Comparison of ENCODE assay signal across 1 cellular context in the genomic region with DNA sequence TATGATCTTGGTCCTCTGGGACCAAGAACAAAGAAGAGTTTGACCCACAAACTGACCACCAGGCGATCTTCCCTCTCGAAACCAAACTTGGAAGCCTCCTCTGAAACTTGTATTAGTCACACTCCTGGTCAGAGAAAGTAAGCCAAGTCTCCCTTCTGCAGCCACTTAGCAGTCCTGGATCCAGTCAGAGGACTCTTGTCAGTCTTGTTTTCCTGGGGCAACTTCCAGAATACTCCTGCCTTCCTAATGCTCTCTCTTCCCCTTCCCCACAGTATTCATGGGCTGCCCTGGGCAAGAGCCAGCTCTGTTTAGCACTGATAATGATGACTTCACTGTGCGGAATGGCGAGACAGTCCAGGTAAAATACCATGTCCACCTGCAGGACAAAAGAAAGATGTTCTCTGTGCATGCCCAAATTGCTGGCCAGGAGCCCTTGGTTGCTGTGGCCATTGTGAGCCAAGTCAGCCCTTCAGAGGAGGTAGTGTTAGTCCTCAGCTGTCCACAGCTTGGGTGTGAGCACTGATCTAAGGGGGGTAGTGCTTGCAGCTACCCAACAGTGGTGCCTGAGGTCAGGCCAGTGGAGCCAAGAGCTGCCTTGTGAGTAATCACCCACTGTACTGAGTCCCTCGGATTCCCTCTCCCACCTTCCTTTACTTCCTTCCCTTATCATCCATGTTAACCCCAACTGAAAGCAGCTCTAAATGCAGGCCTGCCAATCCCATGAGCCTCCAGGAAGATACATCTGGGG.
TF ChIP-seq lines count a peak whose summit lies in the region.

No MANE protein-coding gene starts in this region.

TF ChIP-seq in HepG2, 621 proteins besides CTCF, POLR2A, EP300 and RAD21:
- TF ChIP-seq ELF3 (CRISPR knock-in tag; IDR thresholded peaks at IDR 0.05) (no peak), SSRP1 (CRISPR knock-in tag; IDR thresholded peaks at IDR 0.05) (no peak), RELA (CRISPR knock-in tag; IDR thresholded peaks at IDR 0.05) (no peak), CHD4 (IDR thresholded peaks at IDR 0.05; ENCODE audit: borderline replicate concordance, low read length) (no peak), NFKBIZ (CRISPR knock-in tag; IDR thresholded peaks at IDR 0.05) (no peak), BHLHE40 (IDR thresholded peaks at IDR 0.05; ENCODE audit: low read length) (no peak), ZNF333 (CRISPR knock-in tag; IDR thresholded peaks at IDR 0.05; ENCODE audit: borderline replicate concordance) (no peak), CBFB (CRISPR knock-in tag; IDR thresholded peaks at IDR 0.05) (no peak), SIN3B (IDR thresholded peaks at IDR 0.05; ENCODE audit: low read length) (no peak), MED13 (CRISPR knock-in tag; IDR thresholded peaks at IDR 0.05) (no peak), MYNN (CRISPR knock-in tag; IDR thresholded peaks at IDR 0.05; ENCODE audit: low read depth) (no peak), ZNF724P (CRISPR knock-in tag; IDR thresholded peaks at IDR 0.05; ENCODE audit: borderline replicate concordance) (no peak), ZSCAN21 (CRISPR knock-in tag; IDR thresholded peaks at IDR 0.05; ENCODE audit: borderline replicate concordance) (no peak), FLYWCH1 (CRISPR knock-in tag; IDR thresholded peaks at IDR 0.05) (no peak), STAT5B (CRISPR knock-in tag; IDR thresholded peaks at IDR 0.05) (no peak), YEATS2 (CRISPR knock-in tag; IDR thresholded peaks at IDR 0.05; ENCODE audit: borderline replicate concordance) (no peak)
- TF ChIP-seq, protein P1, sequence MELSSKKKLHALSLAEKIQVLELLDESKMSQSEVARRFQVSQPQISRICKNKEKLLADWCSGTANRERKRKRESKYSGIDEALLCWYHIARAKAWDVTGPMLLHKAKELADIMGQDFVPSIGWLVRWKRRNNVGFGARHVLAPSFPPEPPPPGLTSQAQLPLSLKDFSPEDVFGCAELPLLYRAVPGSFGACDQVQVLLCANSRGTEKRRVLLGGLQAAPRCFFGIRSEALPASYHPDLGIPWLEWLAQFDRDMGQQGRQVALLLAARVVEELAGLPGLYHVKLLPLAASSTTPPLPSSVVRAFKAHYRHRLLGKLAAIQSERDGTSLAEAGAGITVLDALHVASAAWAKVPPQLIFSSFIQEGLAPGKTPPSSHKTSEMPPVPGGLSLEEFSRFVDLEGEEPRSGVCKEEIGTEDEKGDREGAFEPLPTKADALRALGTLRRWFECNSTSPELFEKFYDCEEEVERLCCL (CRISPR knock-in tag; IDR thresholded peaks at IDR 0.05; ENCODE audit: borderline replicate concordance): no peak
- TF ChIP-seq, protein P2, sequence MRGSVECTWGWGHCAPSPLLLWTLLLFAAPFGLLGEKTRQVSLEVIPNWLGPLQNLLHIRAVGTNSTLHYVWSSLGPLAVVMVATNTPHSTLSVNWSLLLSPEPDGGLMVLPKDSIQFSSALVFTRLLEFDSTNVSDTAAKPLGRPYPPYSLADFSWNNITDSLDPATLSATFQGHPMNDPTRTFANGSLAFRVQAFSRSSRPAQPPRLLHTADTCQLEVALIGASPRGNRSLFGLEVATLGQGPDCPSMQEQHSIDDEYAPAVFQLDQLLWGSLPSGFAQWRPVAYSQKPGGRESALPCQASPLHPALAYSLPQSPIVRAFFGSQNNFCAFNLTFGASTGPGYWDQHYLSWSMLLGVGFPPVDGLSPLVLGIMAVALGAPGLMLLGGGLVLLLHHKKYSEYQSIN (CRISPR knock-in tag; IDR thresholded peaks at IDR 0.05; ENCODE audit: borderline replicate concordance): no peak
- TF ChIP-seq, protein P3, sequence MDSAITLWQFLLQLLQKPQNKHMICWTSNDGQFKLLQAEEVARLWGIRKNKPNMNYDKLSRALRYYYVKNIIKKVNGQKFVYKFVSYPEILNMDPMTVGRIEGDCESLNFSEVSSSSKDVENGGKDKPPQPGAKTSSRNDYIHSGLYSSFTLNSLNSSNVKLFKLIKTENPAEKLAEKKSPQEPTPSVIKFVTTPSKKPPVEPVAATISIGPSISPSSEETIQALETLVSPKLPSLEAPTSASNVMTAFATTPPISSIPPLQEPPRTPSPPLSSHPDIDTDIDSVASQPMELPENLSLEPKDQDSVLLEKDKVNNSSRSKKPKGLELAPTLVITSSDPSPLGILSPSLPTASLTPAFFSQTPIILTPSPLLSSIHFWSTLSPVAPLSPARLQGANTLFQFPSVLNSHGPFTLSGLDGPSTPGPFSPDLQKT (CRISPR knock-in tag; IDR thresholded peaks at IDR 0.05; ENCODE audit: borderline replicate concordance): no peak
- TF ChIP-seq, protein P4, sequence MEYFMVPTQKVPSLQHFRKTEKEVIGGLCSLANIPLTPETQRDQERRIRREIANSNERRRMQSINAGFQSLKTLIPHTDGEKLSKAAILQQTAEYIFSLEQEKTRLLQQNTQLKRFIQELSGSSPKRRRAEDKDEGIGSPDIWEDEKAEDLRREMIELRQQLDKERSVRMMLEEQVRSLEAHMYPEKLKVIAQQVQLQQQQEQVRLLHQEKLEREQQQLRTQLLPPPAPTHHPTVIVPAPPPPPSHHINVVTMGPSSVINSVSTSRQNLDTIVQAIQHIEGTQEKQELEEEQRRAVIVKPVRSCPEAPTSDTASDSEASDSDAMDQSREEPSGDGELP (IDR thresholded peaks at IDR 0.05; ENCODE audit: borderline replicate concordance, low read depth): no peak
